Comparison of ENCODE assay signal across 8 cellular contexts in genomic region chr1:199243423-199244061, GRCh38.
DNase-seq lines count a peak whose midpoint lies in the region; ATAC-seq and TF ChIP-seq lines count a peak whose summit lies in the region.

No MANE protein-coding gene starts in this region.

- H3K9me3 ChIP-seq in breast epithelium (no peaks in the 10 kb centered on the region), mesenchymal stem cell (ENCODE audit: control insufficient read depth, low read length) (no peaks in the 10 kb centered on the region)

- H3K79me1 ChIP-seq in mesenchymal stem cell (replicated peaks; ENCODE audit: low read length, poor library complexity, severe bottlenecking): no peaks in the 10 kb centered on the region

- intact Hi-C loops in MCF 10A (cut with micrococcal nuclease): loop anchor here (1.0 kb wide), 4 partner anchors 307 to 487 kb away; no protein-coding TSS in a partner anchor
- intact Hi-C loops in breast epithelium (cut with DNase I; ENCODE audit: low total_unique reads): no loop called here

- H4K8ac ChIP-seq in mesenchymal stem cell (ENCODE audit: low read length): no peak overlapping the region

- H3K27ac ChIP-seq in breast epithelium (no peak overlapping the region), coronary artery (no peak overlapping the region), mesenchymal stem cell (ENCODE audit: low read length, poor library complexity, severe bottlenecking) (no peak overlapping the region)

- DNase-seq in MCF 10A (ENCODE audit: unreplicated experiment) (peak; percentile 71), breast epithelium (ENCODE audit: low spot score in 2 of 2) (no peak), NAMALWA (ENCODE audit: low spot score) (peak; percentile 82), coronary artery (ENCODE audit: low spot score) (peak; percentile 50), mesenchymal stem cell (peak; percentile 49)
- DNase-seq in activated CD4-positive, alpha-beta T cell treated with anti-CD3 and anti-CD28 coated beads for 1 hour: peak; percentile 37
- DNase-seq in stimulated activated naive CD4-positive, alpha-beta T cell treated with Interleukin-2 at 50 U/mL for 16 hours (lab: John Stamatoyannopoulos, UW): peak; percentile 66

- H3K27me3 ChIP-seq in breast epithelium (no peaks in the 10 kb centered on the region), mesenchymal stem cell (ENCODE audit: control insufficient read depth in 1 of 2, insufficient read depth in 1 of 2, low read length in 2 of 2) (no peaks in the 10 kb centered on the region)

- no peak overlapping the region for H3K14ac ChIP-seq in mesenchymal stem cell (ENCODE audit: low read length in 2 of 2)

- no peaks in the 10 kb centered on the region for H3K36me3 ChIP-seq in breast epithelium
- no peaks in the 10 kb centered on the region for H3K36me3 ChIP-seq in mesenchymal stem cell (ENCODE audit: control insufficient read depth in 1 of 2, insufficient read depth in 2 of 2, low read depth in 1 of 2, low read length in 2 of 2)

- no peaks in the 10 kb centered on the region for H3K27me3 Mint-ChIP-seq in MCF 10A (ENCODE audit: insufficient read depth, unreplicated experiment)

- BruUV-seq in MCF 10A (replicated peaks; lab: Mats Ljungman, UMichigan): no TSS peak

- no peak overlapping the region for H3K27ac Mint-ChIP-seq in MCF 10A (ENCODE audit: low read depth, unreplicated experiment)

- H3K4ac ChIP-seq in mesenchymal stem cell (ENCODE audit: low read depth in 1 of 2, low read length in 2 of 2): no peak overlapping the region

- CTCF ChIA-PET in MCF 10A (lab: Yijun Ruan, JAX): interaction anchor here (0.5 to 2.6 kb wide), 27 partner anchors 9 to 1254 kb away, joined by 3 to 21 read pairs (median 3); no protein-coding TSS in a partner anchor

- no peak for TF ChIP-seq POLR2A in breast epithelium (IDR thresholded peaks at IDR 0.05)

- peaks cover 6% of the 10 kb centered on the region for H3K4me1 Mint-ChIP-seq in MCF 10A (ENCODE audit: insufficient read depth, unreplicated experiment)

- ATAC-seq in HG02642 (IDR thresholded peaks at IDR 0.05; ENCODE audit: poor library complexity, unreplicated experiment): peak; percentile 100

- H2BK5ac ChIP-seq in mesenchymal stem cell (ENCODE audit: low read depth, low read length, poor library complexity, severe bottlenecking): no peak overlapping the region

- POLR2A ChIA-PET in MCF 10A (lab: Yijun Ruan, JAX): no interaction called here

- H3K4me3 ChIP-seq in breast epithelium (no peak overlapping the region), coronary artery (no peak overlapping the region), mesenchymal stem cell (ENCODE audit: insufficient read depth in 1 of 2, low read depth in 1 of 2, low read length in 2 of 2) (no peak overlapping the region)

- H2BK15ac ChIP-seq in mesenchymal stem cell (ENCODE audit: low read depth, poor library complexity, severe bottlenecking): no peak overlapping the region

- no peaks in the 10 kb centered on the region for H3K9me3 Mint-ChIP-seq in MCF 10A (ENCODE audit: unreplicated experiment)

- no peaks in the 10 kb centered on the region for H3K36me3 Mint-ChIP-seq in MCF 10A (ENCODE audit: insufficient read depth, unreplicated experiment)

- no peak overlapping the region for H2BK120ac ChIP-seq in mesenchymal stem cell (ENCODE audit: low read depth, low read length)

- no peak overlapping the region for H2AFZ ChIP-seq in mesenchymal stem cell (ENCODE audit: low read depth, low read length)

- no peak overlapping the region for H3K18ac ChIP-seq in mesenchymal stem cell (ENCODE audit: low read depth in 1 of 2, low read length in 2 of 2)

- H3K9ac ChIP-seq in mesenchymal stem cell (ENCODE audit: low read length): no peak overlapping the region

- TF ChIP-seq CTCF in MCF 10A (IDR thresholded peaks at IDR 0.05; ENCODE audit: unreplicated experiment) (peak; percentile 90), breast epithelium (IDR thresholded peaks at IDR 0.05) (peak in 1 of 3 donors; percentile 17), coronary artery (IDR thresholded peaks at IDR 0.05) (no peak)

- no peak overlapping the region for H4K91ac ChIP-seq in mesenchymal stem cell (ENCODE audit: low read length)

- no peak overlapping the region for H2BK12ac ChIP-seq in mesenchymal stem cell (ENCODE audit: low read length in 2 of 2)

- no peak overlapping the region for H2AK5ac ChIP-seq in mesenchymal stem cell (ENCODE audit: low read length, severe bottlenecking)

- no peaks in the 10 kb centered on the region for H3K4me1 ChIP-seq in breast epithelium
- no peaks in the 10 kb centered on the region for H3K4me1 ChIP-seq in mesenchymal stem cell (ENCODE audit: control insufficient read depth, insufficient read depth, low read depth, low read length)

- WGBS in mesenchymal stem cell: 76% methylated on average over 11 of the region's 11 CpGs

- no peak overlapping the region for H3K4me3 Mint-ChIP-seq in MCF 10A (ENCODE audit: unreplicated experiment)

- no peak overlapping the region for H3K4me2 ChIP-seq in mesenchymal stem cell (ENCODE audit: low read length, poor library complexity, severe bottlenecking)

- H3K23ac ChIP-seq in mesenchymal stem cell (ENCODE audit: low read length in 2 of 2): no peak overlapping the region

Comparison
In these comparisons a context has a peak if more than half of its experiments do, and no peak if none do; other contexts are left out.
1. DNase-seq: peak in MCF 10A (single experiment), NAMALWA (single experiment), activated CD4-positive, alpha-beta T cell treated with anti-CD3 and anti-CD28 coated beads for 1 hour (single experiment), coronary artery (single experiment), mesenchymal stem cell (single experiment) and stimulated activated naive CD4-positive, alpha-beta T cell treated with Interleukin-2 at 50 U/mL for 16 hours (single experiment); none in breast epithelium (0 of 2).